17 cellular contexts compared by ENCODE assay signal in genomic region chr10:117968354-117969182, GRCh38.
DNase-seq lines count a peak whose midpoint lies in the region; ATAC-seq and TF ChIP-seq lines count a peak whose summit lies in the region.
"Had no signal": no experiment of that assay in that cellular context is flagged by ENCODE, and none has a peak within 500 bp of the region (broad histone marks: within the 10 kb centered on the region; RNA-seq: fewer than 3 reads in every experiment).

No MANE protein-coding gene starts in this region.

- no peak overlapping the region for H3K4me3 Mint-ChIP-seq in GM23338
- no peak overlapping the region for H3K4me3 Mint-ChIP-seq in activated naive CD4-positive, alpha-beta T cell treated with anti-CD3 and anti-CD28 coated beads, Interleukin-2, amount 10 ng/mL, durations not matched to agents 7 days and 5 days
- H3K4me3 Mint-ChIP-seq: T-helper 1 cell treated with Interleukin-12 subunit alpha and Interleukin-12 subunit beta and Interleukin-4 antibody, amounts not matched to agents 30 μg/mL and 1 μg/mL, for 36 hours had no signal

- H3K27ac ChIP-seq in GM23338 (ENCODE audit: low read depth) (no peak overlapping the region), left lung (no peak overlapping the region)

- H3K36me3 ChIP-seq in GM23338 (ENCODE audit: insufficient read depth) (no peaks in the 10 kb centered on the region), left lung (no peaks in the 10 kb centered on the region)

- CTCF ChIA-PET in activated naive CD4-positive, alpha-beta T cell treated with anti-CD3 and anti-CD28 coated beads, Interleukin-2, amount 10 ng/mL, durations not matched to agents 7 days and 5 days (lab: Charles Lee): no interaction called here

- H3K9me3 ChIP-seq in left lung: no peaks in the 10 kb centered on the region
- H3K9me3 ChIP-seq: SK-N-SH had no signal

- peak overlapping the region; percentile 64; the same call in 1 of the 2 replicates for H2AFZ ChIP-seq in GM23338

- H3K27me3 Mint-ChIP-seq in GM23338 (ENCODE audit: insufficient read depth, low read depth, poor library complexity): no peaks in the 10 kb centered on the region
- no peaks in the 10 kb centered on the region for H3K27me3 Mint-ChIP-seq in activated naive CD4-positive, alpha-beta T cell treated with anti-CD3 and anti-CD28 coated beads, Interleukin-2, amount 10 ng/mL, durations not matched to agents 7 days and 5 days

- TF ChIP-seq CTCF in GM23338 (conservative IDR thresholded peaks at IDR 0.05; ENCODE audit: low read depth in 2 of 2) (0 out of 4 replicates have a peak, but pooled peaks of 1 of the 2 experiments have one; percentile 8), left lung (IDR thresholded peaks at IDR 0.05) (no peak)

- H3K79me2 ChIP-seq in GM23338 (replicated peaks; ENCODE audit: insufficient read depth): no peaks in the 10 kb centered on the region

- H3K27ac Mint-ChIP-seq in GM23338: no peak overlapping the region
- no peak overlapping the region for H3K27ac Mint-ChIP-seq in activated naive CD4-positive, alpha-beta T cell treated with anti-CD3 and anti-CD28 coated beads, Interleukin-2, amount 10 ng/mL, durations not matched to agents 7 days and 5 days
- H3K27ac Mint-ChIP-seq: T-helper 1 cell treated with Interleukin-12 subunit alpha and Interleukin-12 subunit beta and Interleukin-4 antibody, amounts not matched to agents 30 μg/mL and 1 μg/mL, for 36 hours had no signal

- no peaks in the 10 kb centered on the region for H4K20me1 ChIP-seq in GM23338 (replicated peaks; ENCODE audit: insufficient read depth)

- no peaks in the 10 kb centered on the region for H3K36me3 Mint-ChIP-seq in GM23338 (ENCODE audit: low read depth)
- no peaks in the 10 kb centered on the region for H3K36me3 Mint-ChIP-seq in activated naive CD4-positive, alpha-beta T cell treated with anti-CD3 and anti-CD28 coated beads, Interleukin-2, amount 10 ng/mL, durations not matched to agents 7 days and 5 days

- no peaks in the 10 kb centered on the region for H3K9me2 ChIP-seq in GM23338 (ENCODE audit: insufficient read depth)
- H3K9me2 ChIP-seq: SK-N-SH had no signal

- H3K4me2 ChIP-seq in GM23338: no peak overlapping the region
- H3K4me2 ChIP-seq: SK-N-SH had no signal

- H3K27me3 ChIP-seq in GM23338 (ENCODE audit: insufficient read depth): no peaks in the 10 kb centered on the region
- no peaks in the 10 kb centered on the region for H3K27me3 ChIP-seq in left lung

- H3F3A ChIP-seq in GM23338 (replicated peaks; ENCODE audit: low read depth): no peaks in the 10 kb centered on the region

- peaks cover 15% of the 10 kb centered on the region for H3K4me1 ChIP-seq in GM23338 (ENCODE audit: insufficient read depth)
- no peaks in the 10 kb centered on the region for H3K4me1 ChIP-seq in left lung

- no peak; the same call in 2 of the 3 replicates for ATAC-seq in GM23338
- ATAC-seq in left lung: no peak
- ATAC-seq: Panc1 had no signal

- DNase-seq in DMS 273 treated with DMSO at 0.1 percent for 48 hours (lab: John Stamatoyannopoulos, UW) (peak; percentile 7), GM23338 (ENCODE audit: low spot score) (no peak), NCI-H69 (lab: John Stamatoyannopoulos, UW) (peak; percentile 93), left kidney (ENCODE audit: low read depth, low spot score) (peak; percentile 7), left lung (no peak), cerebellum (ENCODE audit: low spot score) (no peak)
- no peak for DNase-seq in activated naive CD4-positive, alpha-beta T cell treated with anti-CD3 and anti-CD28 coated beads, Interleukin-2, amount 10 ng/mL, durations not matched to agents 7 days and 5 days
- DNase-seq: COR-L47, H7, Karpas-422, NCI-H1436, NCI-H2081 treated with DMSO at 0.1 percent for 48 hours, NCI-H345, NCI-H774, SK-N-SH had no signal

- H3K9me3 Mint-ChIP-seq in GM23338: no peaks in the 10 kb centered on the region
- no peaks in the 10 kb centered on the region for H3K9me3 Mint-ChIP-seq in activated naive CD4-positive, alpha-beta T cell treated with anti-CD3 and anti-CD28 coated beads, Interleukin-2, amount 10 ng/mL, durations not matched to agents 7 days and 5 days
- H3K9me3 Mint-ChIP-seq: T-helper 1 cell treated with Interleukin-12 subunit alpha and Interleukin-12 subunit beta and Interleukin-4 antibody, amounts not matched to agents 30 μg/mL and 1 μg/mL, for 36 hours had no signal

- H3K4me1 Mint-ChIP-seq in GM23338: peaks cover 18% of the 10 kb centered on the region
- H3K4me1 Mint-ChIP-seq in activated naive CD4-positive, alpha-beta T cell treated with anti-CD3 and anti-CD28 coated beads, Interleukin-2, amount 10 ng/mL, durations not matched to agents 7 days and 5 days: no peaks in the 10 kb centered on the region

- intact Hi-C loops in left lung (cut with DNase I): no loop called here

- H3K4me3 ChIP-seq in GM23338 (no peak overlapping the region), left lung (no peak overlapping the region)

TF ChIP-seq in GM23338, 12 proteins besides CTCF, POLR2A, EP300 and RAD21 (continues in another document):
- TF ChIP-seq CREB1 (CRISPR knock-in tag; IDR thresholded peaks at IDR 0.05; ENCODE audit: low read depth) (no peak), REST (IDR thresholded peaks at IDR 0.05; ENCODE audit: unreplicated experiment) (no peak), JUNB (IDR thresholded peaks at IDR 0.05; ENCODE audit: unreplicated experiment) (no peak)

Comparison
In these comparisons a context has a peak if more than half of its experiments do, and no peak if none do; other contexts are left out.
1. DNase-seq: peak in DMS 273 treated with DMSO at 0.1 percent for 48 hours (single experiment), NCI-H69 (single experiment) and left kidney (single experiment); none in GM23338 (single experiment), left lung (0 of 2), activated naive CD4-positive, alpha-beta T cell treated with anti-CD3 and anti-CD28 coated beads, Interleukin-2, amount 10 ng/mL, durations not matched to agents 7 days and 5 days (single experiment) and cerebellum (single experiment).